Comparison of ENCODE assay signal across 22 cellular contexts in genomic region chr12:38490941-38491340, GRCh38.
A peak's percentile ranks its signal among the peaks of the same experiment; 100 is the strongest.
DNase-seq lines count a peak whose midpoint lies in the region; ATAC-seq and TF ChIP-seq lines count a peak whose summit lies in the region.
"Had no signal": no experiment of that assay in that cellular context is flagged by ENCODE, and none has a peak within 500 bp of the region (broad histone marks: within the 10 kb centered on the region; RNA-seq: fewer than 3 reads in every experiment).

No MANE protein-coding gene starts in this region.

- H3K9me3 ChIP-seq in neural cell (ENCODE audit: low read length) (no peaks in the 10 kb centered on the region), gastrocnemius medialis (no peaks in the 10 kb centered on the region)
- H3K9me3 ChIP-seq: A549 had no signal

- no peak overlapping the region for H3K4me2 ChIP-seq in neural cell (ENCODE audit: low read length)
- H3K4me2 ChIP-seq: A549, GM23338 had no signal

- H3K4me3 ChIP-seq in epithelial cell of esophagus (ENCODE audit: low read length) (no peak overlapping the region), neural cell (ENCODE audit: low read length) (peak overlapping the region; percentile 7), gastrocnemius medialis (no peak overlapping the region)
- H3K4me3 ChIP-seq: A549, GM23338 had no signal

- ATAC-seq in gastrocnemius medialis: no peak
- ATAC-seq: A549, GM23338, HCT116 had no signal

- no peak for TF ChIP-seq RAD21 in neural cell (conservative IDR thresholded peaks at IDR 0.05)

- in situ Hi-C loops in gastrocnemius medialis (cut with MboI; ENCODE audit: low sequenced_read_pairs in 4 of 4): no loop called here

- no peaks in the 10 kb centered on the region for H3K79me2 ChIP-seq in neural cell (replicated peaks; ENCODE audit: insufficient read depth, low read length)

- H3K27me3 ChIP-seq in neural cell (ENCODE audit: insufficient read depth, low read depth, low read length) (no peaks in the 10 kb centered on the region), gastrocnemius medialis (no peaks in the 10 kb centered on the region)

- H3K27me3 Mint-ChIP-seq in osteocyte (ENCODE audit: unreplicated experiment): no peaks in the 10 kb centered on the region
- H3K27me3 Mint-ChIP-seq: CD4-positive, alpha-beta memory T cell had no signal

- no peaks in the 10 kb centered on the region for H3K9me2 ChIP-seq in neural cell (ENCODE audit: insufficient read depth, low read length)

- no peaks in the 10 kb centered on the region for H3F3A ChIP-seq in neural cell (ENCODE audit: insufficient read depth, low read length, poor library complexity, severe bottlenecking)

- H3K36me3 ChIP-seq in neural cell (ENCODE audit: insufficient read depth, low read length) (no peaks in the 10 kb centered on the region), gastrocnemius medialis (no peaks in the 10 kb centered on the region)

- no peak overlapping the region for H2AFZ ChIP-seq in neural cell (ENCODE audit: low read depth, low read length)
- H2AFZ ChIP-seq: GM23338 had no signal

- H3K27ac ChIP-seq in neural cell (ENCODE audit: low read length) (no peak overlapping the region), gastrocnemius medialis (no peak overlapping the region)
- H3K27ac ChIP-seq: A549 had no signal

- H3K9ac ChIP-seq in neural cell (ENCODE audit: low read length): no peak overlapping the region

- no peak for TF ChIP-seq POLR2A in gastrocnemius medialis (IDR thresholded peaks at IDR 0.05)

- DNase-seq in Ammon's horn (ENCODE audit: low spot score) (peak; percentile 20), NCI-H226 (peak; percentile 63), epithelial cell of esophagus (ENCODE audit: low read depth) (peak; percentile 25), gastrocnemius medialis (no peak), osteocyte (ENCODE audit: extremely low spot score, unreplicated experiment) (no peak), NCI-H2107 (lab: John Stamatoyannopoulos, UW) (no peak)
- DNase-seq in stimulated activated CD4-positive, alpha-beta T cell treated with anti-CD3 and anti-CD28 coated beads, Interleukin-15, amount 100 ng/mL, for 24 hours: no peak
- DNase-seq: 8988T; ACHN; AML-193; C1 segment of cervical spinal cord; Calu3; CD4-positive, alpha-beta memory T cell; COR-L47; DMS53; DMS79 treated with DMSO at 0.1 percent for 48 hours; GF-D8; H9 had no signal

- no peaks in the 10 kb centered on the region for H3K36me3 Mint-ChIP-seq in osteocyte (ENCODE audit: unreplicated experiment)
- H3K36me3 Mint-ChIP-seq: CD4-positive, alpha-beta memory T cell had no signal

- H3K27ac Mint-ChIP-seq in osteocyte (ENCODE audit: unreplicated experiment): no peak overlapping the region
- H3K27ac Mint-ChIP-seq: CD4-positive, alpha-beta memory T cell; GM23338; H9 had no signal

- H3K4me3 Mint-ChIP-seq in osteocyte (ENCODE audit: unreplicated experiment): no peak overlapping the region
- H3K4me3 Mint-ChIP-seq: CD4-positive, alpha-beta memory T cell; GM23338; H9 had no signal

- H4K20me1 ChIP-seq in neural cell (ENCODE audit: insufficient read depth): no peaks in the 10 kb centered on the region

- TF ChIP-seq EP300 in neural cell (conservative IDR thresholded peaks at IDR 0.05; ENCODE audit: poor library complexity, severe bottlenecking): no peak

- intact Hi-C loops in gastrocnemius medialis (cut with DNase I; ENCODE audit: low total_unique reads): no loop called here

- H3K4me1 ChIP-seq in gastrocnemius medialis: no peaks in the 10 kb centered on the region
- H3K4me1 ChIP-seq: A549 had no signal

- TF ChIP-seq CTCF in epithelial cell of esophagus (IDR thresholded peaks at IDR 0.05; ENCODE audit: insufficient read depth, low read depth, low read length, missing control alignments): no peak
- no peak for TF ChIP-seq CTCF in neural cell (IDR thresholded peaks at IDR 0.05; ENCODE audit: poor library complexity, severe bottlenecking)
- TF ChIP-seq CTCF in gastrocnemius medialis (IDR thresholded peaks at IDR 0.05 in 4 of 5, conservative IDR thresholded peaks at IDR 0.05 in 1 of 5): no peak
- no peak for TF ChIP-seq CTCF in osteocyte (IDR thresholded peaks at IDR 0.05)

- H3K9me3 Mint-ChIP-seq in osteocyte (ENCODE audit: unreplicated experiment): no peaks in the 10 kb centered on the region
- H3K9me3 Mint-ChIP-seq: GM23338 had no signal

- no peaks in the 10 kb centered on the region for H3K4me1 Mint-ChIP-seq in osteocyte (ENCODE audit: unreplicated experiment)
- H3K4me1 Mint-ChIP-seq: CD4-positive, alpha-beta memory T cell had no signal

TF ChIP-seq in neural cell, 6 proteins besides CTCF, POLR2A, EP300 and RAD21:
- peak; percentile 44 for TF ChIP-seq REST (IDR thresholded peaks at IDR 0.05; ENCODE audit: borderline replicate concordance)
- no peak for TF ChIP-seq EZH2 (IDR thresholded peaks at IDR 0.05; ENCODE audit: borderline replicate concordance, insufficient read depth, low read length, poor library complexity, severe bottlenecking)
TF ChIP-seq in neural cell: peak in this region for 1.

Comparison
In these comparisons a context has a peak if more than half of its experiments do, and no peak if none do; other contexts are left out.
1. DNase-seq: peak in Ammon's horn (single experiment), NCI-H226 (single experiment) and epithelial cell of esophagus (single experiment); none in gastrocnemius medialis (0 of 2), osteocyte (single experiment), NCI-H2107 (single experiment) and stimulated activated CD4-positive, alpha-beta T cell treated with anti-CD3 and anti-CD28 coated beads, Interleukin-15, amount 100 ng/mL, for 24 hours (single experiment).